ENCODE assay signal across 19 cellular contexts in the genomic region with DNA sequence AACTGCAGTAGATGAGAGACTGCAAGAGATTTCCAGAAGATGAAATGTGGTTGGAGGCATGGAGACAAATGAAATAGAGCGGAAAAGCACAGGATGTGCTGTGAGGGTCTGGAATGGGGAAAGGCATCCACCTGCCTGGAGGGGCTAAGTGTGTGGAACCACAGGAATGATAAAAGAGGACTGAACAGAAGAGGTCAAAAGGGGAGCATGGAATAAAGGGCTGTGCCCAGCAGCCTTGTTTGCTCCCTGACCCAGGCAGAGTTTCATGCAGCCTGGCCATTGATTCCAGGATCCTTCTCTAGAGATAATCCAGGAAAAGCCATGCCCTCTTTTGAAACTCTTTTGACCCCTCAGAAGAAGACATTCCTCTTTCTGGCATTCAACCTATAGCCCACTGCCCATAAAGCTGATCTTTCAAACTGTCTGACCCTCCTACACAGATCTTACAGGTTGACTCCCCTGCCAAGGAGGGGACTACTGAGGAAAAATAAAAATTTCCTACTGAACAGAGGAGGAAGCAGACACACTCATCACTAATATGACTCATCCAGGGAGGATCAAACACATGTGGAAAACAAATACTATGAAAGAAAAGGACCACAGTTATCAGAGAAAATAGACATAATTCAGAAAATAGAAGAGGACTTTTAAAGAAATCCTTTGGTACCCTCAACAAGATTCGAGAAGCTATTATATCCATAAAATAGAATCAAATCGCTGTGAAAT.
"Had no signal": no experiment of that assay in that cellular context is flagged by ENCODE, and none has a peak within 500 bp of the region (broad histone marks: within the 10 kb centered on the region; RNA-seq: fewer than 3 reads in every experiment).

No MANE protein-coding gene starts in this region.

- H3K27ac ChIP-seq: esophagus squamous epithelium, gastroesophageal sphincter, prostate gland, upper lobe of right lung had no signal

- ATAC-seq: effector memory CD8-positive, alpha-beta T cell; gastroesophageal sphincter; left colon; stimulated activated naive CD8-positive, alpha-beta T cell treated with anti-CD3 and anti-CD28 coated beads, Interleukin-15, Interleukin-2, amounts not matched to agents 100 U/mL and 50 U/mL, for 24 hours; upper lobe of right lung; WTC11 had no signal

- H3K36me3 Mint-ChIP-seq: activated naive CD8-positive, alpha-beta T cell treated with anti-CD3 and anti-CD28 coated beads for 36 hours; memory B cell had no signal

- H3K4me1 Mint-ChIP-seq: activated naive CD8-positive, alpha-beta T cell treated with anti-CD3 and anti-CD28 coated beads for 36 hours; central memory CD8-positive, alpha-beta T cell; memory B cell had no signal

- H3K27me3 Mint-ChIP-seq: central memory CD8-positive, alpha-beta T cell; effector memory CD8-positive, alpha-beta T cell; memory B cell had no signal

- H3K27ac Mint-ChIP-seq: activated naive CD8-positive, alpha-beta T cell treated with anti-CD3 and anti-CD28 coated beads for 36 hours; effector memory CD8-positive, alpha-beta T cell; memory B cell; WTC11 had no signal

- H3K9me3 Mint-ChIP-seq: activated naive CD8-positive, alpha-beta T cell treated with anti-CD3 and anti-CD28 coated beads for 36 hours had no signal

- H3K4me3 Mint-ChIP-seq: activated naive CD8-positive, alpha-beta T cell treated with anti-CD3 and anti-CD28 coated beads for 36 hours; central memory CD8-positive, alpha-beta T cell; effector memory CD8-positive, alpha-beta T cell; memory B cell; WTC11 had no signal

- H3K36me3 ChIP-seq: esophagus squamous epithelium, gastroesophageal sphincter, prostate gland, upper lobe of right lung had no signal

- H3K9me3 ChIP-seq: esophagus squamous epithelium, gastroesophageal sphincter, prostate gland, upper lobe of right lung had no signal

- DNase-seq: activated CD4-positive, alpha-beta T cell treated with anti-CD3 and anti-CD28 coated beads for 4 hours; activated CD4-positive, alpha-beta T cell treated with anti-CD3 and anti-CD28 coated beads, Interleukin-2, amount 50 U/mL, for 48 hours; activated CD8-positive, alpha-beta memory T cell treated with anti-CD3 and anti-CD28 coated beads, Interleukin-2, amount 50 U/mL, for 48 hours; activated naive CD4-positive, alpha-beta T cell treated with Interleukin-2 at 50 U/mL for 16 hours; activated naive CD8-positive, alpha-beta T cell treated with anti-CD3 and anti-CD28 coated beads for 36 hours; activated T-cell treated with anti-CD3 and anti-CD28 coated beads, Interleukin-2, amount 50 U/mL, for 48 hours; effector memory CD8-positive, alpha-beta T cell; esophagus squamous epithelium; head of caudate nucleus; left colon; stimulated activated CD4-positive, alpha-beta T cell treated with anti-CD3 and anti-CD28 coated beads, Interleukin-4, amount 100 ng/mL, for 4 hours; stimulated activated naive CD8-positive, alpha-beta T cell treated with anti-CD3 and anti-CD28 coated beads, Interleukin-15, Interleukin-2, amounts not matched to agents 100 U/mL and 50 U/mL, for 24 hours; T-helper 9 cell; upper lobe of right lung had no signal

- H3K27me3 ChIP-seq: esophagus squamous epithelium, gastroesophageal sphincter, upper lobe of right lung had no signal

- H3K4me3 ChIP-seq: esophagus squamous epithelium, gastroesophageal sphincter, prostate gland, upper lobe of right lung had no signal

- H3K4me1 ChIP-seq: prostate gland, upper lobe of right lung had no signal
